In the genomic region with DNA sequence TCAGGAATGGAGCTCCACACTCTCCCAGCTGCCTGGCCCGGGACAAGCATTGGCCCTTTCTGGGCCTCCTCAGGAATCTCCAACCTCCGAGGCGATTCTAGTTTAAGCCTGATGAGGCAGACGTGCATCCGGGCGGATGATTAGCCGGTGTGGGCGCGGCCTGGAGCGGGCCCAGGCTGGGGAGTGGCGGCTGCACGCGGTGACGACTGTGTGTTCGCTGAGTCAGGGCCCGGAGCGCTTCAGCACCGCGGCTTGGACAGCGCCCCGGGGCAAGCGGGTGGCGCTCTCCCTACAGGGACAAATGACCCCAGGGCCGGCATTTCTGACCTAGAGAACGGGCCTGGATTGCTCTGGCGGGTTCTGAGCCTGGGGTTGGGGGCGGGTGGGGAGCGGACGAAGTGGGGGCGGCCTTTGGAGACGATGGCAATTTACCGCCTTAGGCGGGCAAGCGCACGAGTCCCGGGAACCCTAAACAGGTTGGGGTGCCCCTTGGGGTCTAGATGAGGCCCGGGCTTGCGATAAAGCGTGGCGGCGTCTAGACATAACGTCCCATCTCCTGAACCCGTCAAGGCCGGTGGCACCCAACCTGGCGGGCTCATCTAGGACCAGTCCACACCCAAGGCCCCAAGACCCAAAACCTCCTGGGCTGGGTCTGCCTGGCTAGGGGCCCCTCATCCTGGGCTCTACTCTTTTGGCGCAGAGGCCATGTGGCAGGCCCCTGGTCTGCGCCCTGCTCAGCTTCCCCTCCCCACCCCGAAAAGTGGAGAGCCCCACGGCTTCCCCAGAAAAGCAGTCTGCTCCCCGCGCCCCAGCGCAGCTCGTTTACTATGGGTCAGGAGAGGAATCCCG, we compare ENCODE assay signal across 1 cellular context.
A peak's percentile ranks its signal among the peaks of the same experiment; 100 is the strongest.
TF ChIP-seq lines count a peak whose summit lies in the region.

No MANE protein-coding gene starts in this region.

TF ChIP-seq in HEK293, 187 proteins besides CTCF, POLR2A, EP300 and RAD21 (continued from another document):
- TF ChIP-seq ZNF184 (tag by site-specific recombination; IDR thresholded peaks at IDR 0.05) (no peak), BCL11B (tag by site-specific recombination; IDR thresholded peaks at IDR 0.05; ENCODE audit: low read depth) (no peak), ZNF768 (tag by site-specific recombination; IDR thresholded peaks at IDR 0.05) (no peak), GLIS1 (tag by site-specific recombination; IDR thresholded peaks at IDR 0.05) (peak; percentile 32), SALL2 (tag by site-specific recombination; IDR thresholded peaks at IDR 0.05; ENCODE audit: borderline replicate concordance) (no peak), ZNF544 (tag by site-specific recombination; IDR thresholded peaks at IDR 0.05) (no peak), ZNF555 (tag by site-specific recombination; conservative IDR thresholded peaks at IDR 0.05) (no peak), ZNF571 (tag by site-specific recombination; IDR thresholded peaks at IDR 0.05) (no peak), WT1 (tag by site-specific recombination; IDR thresholded peaks at IDR 0.05) (no peak), BCL11A (tag by site-specific recombination; IDR thresholded peaks at IDR 0.05; ENCODE audit: low read depth) (0 out of 2 replicates have a peak, but pooled peaks have one; percentile 33), ZFP3 (tag by site-specific recombination; IDR thresholded peaks at IDR 0.05; ENCODE audit: low read depth) (no peak), ZNF629 (tag by site-specific recombination; IDR thresholded peaks at IDR 0.05) (0 out of 2 replicates have a peak, but pooled peaks have one; percentile 20), ZNF354C (tag by site-specific recombination; IDR thresholded peaks at IDR 0.05; ENCODE audit: borderline replicate concordance, low read depth) (no peak), ZNF677 (tag by site-specific recombination; IDR thresholded peaks at IDR 0.05) (no peak), PRDM1 (tag by site-specific recombination; IDR thresholded peaks at IDR 0.05) (no peak), YY2 (tag by site-specific recombination; IDR thresholded peaks at IDR 0.05) (no peak), ZNF624 (tag by site-specific recombination; IDR thresholded peaks at IDR 0.05) (no peak), SP3 (tag by site-specific recombination; IDR thresholded peaks at IDR 0.05) (no peak), ZNF837 (tag by site-specific recombination; IDR thresholded peaks at IDR 0.05) (no peak), ZXDB (tag by site-specific recombination; IDR thresholded peaks at IDR 0.05) (no peak), MZF1 (tag by site-specific recombination; IDR thresholded peaks at IDR 0.05; ENCODE audit: borderline replicate concordance) (no peak), ZNF23 (tag by site-specific recombination; IDR thresholded peaks at IDR 0.05; ENCODE audit: borderline replicate concordance) (no peak), ZNF521 (tag by site-specific recombination; IDR thresholded peaks at IDR 0.05) (no peak), IKZF3 (tag by site-specific recombination; IDR thresholded peaks at IDR 0.05) (no peak), FEZF1 (tag by site-specific recombination; IDR thresholded peaks at IDR 0.05) (no peak), ZNF202 (tag by site-specific recombination; IDR thresholded peaks at IDR 0.05; ENCODE audit: borderline replicate concordance) (no peak), ZNF174 (tag by site-specific recombination; IDR thresholded peaks at IDR 0.05) (no peak), GFI1B (tag by site-specific recombination; IDR thresholded peaks at IDR 0.05) (no peak), ZNF558 (tag by site-specific recombination; IDR thresholded peaks at IDR 0.05) (no peak), KLF7 (tag by site-specific recombination; IDR thresholded peaks at IDR 0.05; ENCODE audit: borderline replicate concordance) (no peak), ZNF112 (tag by site-specific recombination; IDR thresholded peaks at IDR 0.05) (no peak), ZNF792 (tag by site-specific recombination; IDR thresholded peaks at IDR 0.05) (no peak), ZNF138 (tag by site-specific recombination; IDR thresholded peaks at IDR 0.05; ENCODE audit: borderline replicate concordance) (no peak), ZNF660 (tag by site-specific recombination; IDR thresholded peaks at IDR 0.05) (peak; percentile 68), KLF16 (tag by site-specific recombination; IDR thresholded peaks at IDR 0.05) (no peak), ZFP69B (tag by site-specific recombination; IDR thresholded peaks at IDR 0.05) (peak; percentile 66), KLF1 (tag by site-specific recombination; IDR thresholded peaks at IDR 0.05) (peak; percentile 50; the same call in 1 of the 2 replicates), ZBTB7A (tag by site-specific recombination; IDR thresholded peaks at IDR 0.05; ENCODE audit: low read depth) (no peak), HOXA7 (CRISPR knock-in tag; IDR thresholded peaks at IDR 0.05; ENCODE audit: borderline replicate concordance) (no peak), ZSCAN23 (tag by site-specific recombination; IDR thresholded peaks at IDR 0.05) (no peak), EGR2 (tag by site-specific recombination; IDR thresholded peaks at IDR 0.05; ENCODE audit: low read depth) (no peak), ZNF311 (tag by site-specific recombination; IDR thresholded peaks at IDR 0.05; ENCODE audit: borderline replicate concordance) (no peak), ZNF121 (tag by site-specific recombination; IDR thresholded peaks at IDR 0.05) (no peak), ZNF585B (tag by site-specific recombination; IDR thresholded peaks at IDR 0.05) (no peak)
- TF ChIP-seq, protein P1, sequence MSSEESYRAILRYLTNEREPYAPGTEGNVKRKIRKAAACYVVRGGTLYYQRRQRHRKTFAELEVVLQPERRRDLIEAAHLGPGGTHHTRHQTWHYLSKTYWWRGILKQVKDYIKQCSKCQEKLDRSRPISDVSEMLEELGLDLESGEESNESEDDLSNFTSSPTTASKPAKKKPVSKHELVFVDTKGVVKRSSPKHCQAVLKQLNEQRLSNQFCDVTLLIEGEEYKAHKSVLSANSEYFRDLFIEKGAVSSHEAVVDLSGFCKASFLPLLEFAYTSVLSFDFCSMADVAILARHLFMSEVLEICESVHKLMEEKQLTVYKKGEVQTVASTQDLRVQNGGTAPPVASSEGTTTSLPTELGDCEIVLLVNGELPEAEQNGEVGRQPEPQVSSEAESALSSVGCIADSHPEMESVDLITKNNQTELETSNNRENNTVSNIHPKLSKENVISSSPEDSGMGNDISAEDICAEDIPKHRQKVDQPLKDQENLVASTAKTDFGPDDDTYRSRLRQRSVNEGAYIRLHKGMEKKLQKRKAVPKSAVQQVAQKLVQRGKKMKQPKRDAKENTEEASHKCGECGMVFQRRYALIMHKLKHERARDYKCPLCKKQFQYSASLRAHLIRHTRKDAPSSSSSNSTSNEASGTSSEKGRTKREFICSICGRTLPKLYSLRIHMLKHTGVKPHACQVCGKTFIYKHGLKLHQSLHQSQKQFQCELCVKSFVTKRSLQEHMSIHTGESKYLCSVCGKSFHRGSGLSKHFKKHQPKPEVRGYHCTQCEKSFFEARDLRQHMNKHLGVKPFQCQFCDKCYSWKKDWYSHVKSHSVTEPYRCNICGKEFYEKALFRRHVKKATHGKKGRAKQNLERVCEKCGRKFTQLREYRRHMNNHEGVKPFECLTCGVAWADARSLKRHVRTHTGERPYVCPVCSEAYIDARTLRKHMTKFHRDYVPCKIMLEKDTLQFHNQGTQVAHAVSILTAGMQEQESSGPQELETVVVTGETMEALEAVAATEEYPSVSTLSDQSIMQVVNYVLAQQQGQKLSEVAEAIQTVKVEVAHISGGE (tag by site-specific recombination; conservative IDR thresholded peaks at IDR 0.05; ENCODE audit: low read depth), result no peak
- TF ChIP-seq, protein P2, sequence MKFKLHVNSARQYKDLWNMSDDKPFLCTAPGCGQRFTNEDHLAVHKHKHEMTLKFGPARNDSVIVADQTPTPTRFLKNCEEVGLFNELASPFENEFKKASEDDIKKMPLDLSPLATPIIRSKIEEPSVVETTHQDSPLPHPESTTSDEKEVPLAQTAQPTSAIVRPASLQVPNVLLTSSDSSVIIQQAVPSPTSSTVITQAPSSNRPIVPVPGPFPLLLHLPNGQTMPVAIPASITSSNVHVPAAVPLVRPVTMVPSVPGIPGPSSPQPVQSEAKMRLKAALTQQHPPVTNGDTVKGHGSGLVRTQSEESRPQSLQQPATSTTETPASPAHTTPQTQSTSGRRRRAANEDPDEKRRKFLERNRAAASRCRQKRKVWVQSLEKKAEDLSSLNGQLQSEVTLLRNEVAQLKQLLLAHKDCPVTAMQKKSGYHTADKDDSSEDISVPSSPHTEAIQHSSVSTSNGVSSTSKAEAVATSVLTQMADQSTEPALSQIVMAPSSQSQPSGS (tag by site-specific recombination; IDR thresholded peaks at IDR 0.05; ENCODE audit: low read depth), result no peak
- TF ChIP-seq, protein P3, sequence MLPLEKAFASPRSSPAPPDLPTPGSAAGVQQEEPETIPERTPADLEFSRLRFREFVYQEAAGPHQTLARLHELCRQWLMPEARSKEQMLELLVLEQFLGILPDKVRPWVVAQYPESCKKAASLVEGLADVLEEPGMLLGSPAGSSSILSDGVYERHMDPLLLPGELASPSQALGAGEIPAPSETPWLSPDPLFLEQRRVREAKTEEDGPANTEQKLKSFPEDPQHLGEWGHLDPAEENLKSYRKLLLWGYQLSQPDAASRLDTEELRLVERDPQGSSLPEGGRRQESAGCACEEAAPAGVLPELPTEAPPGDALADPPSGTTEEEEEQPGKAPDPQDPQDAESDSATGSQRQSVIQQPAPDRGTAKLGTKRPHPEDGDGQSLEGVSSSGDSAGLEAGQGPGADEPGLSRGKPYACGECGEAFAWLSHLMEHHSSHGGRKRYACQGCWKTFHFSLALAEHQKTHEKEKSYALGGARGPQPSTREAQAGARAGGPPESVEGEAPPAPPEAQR (tag by site-specific recombination; IDR thresholded peaks at IDR 0.05), result no peak
- TF ChIP-seq, protein P4, sequence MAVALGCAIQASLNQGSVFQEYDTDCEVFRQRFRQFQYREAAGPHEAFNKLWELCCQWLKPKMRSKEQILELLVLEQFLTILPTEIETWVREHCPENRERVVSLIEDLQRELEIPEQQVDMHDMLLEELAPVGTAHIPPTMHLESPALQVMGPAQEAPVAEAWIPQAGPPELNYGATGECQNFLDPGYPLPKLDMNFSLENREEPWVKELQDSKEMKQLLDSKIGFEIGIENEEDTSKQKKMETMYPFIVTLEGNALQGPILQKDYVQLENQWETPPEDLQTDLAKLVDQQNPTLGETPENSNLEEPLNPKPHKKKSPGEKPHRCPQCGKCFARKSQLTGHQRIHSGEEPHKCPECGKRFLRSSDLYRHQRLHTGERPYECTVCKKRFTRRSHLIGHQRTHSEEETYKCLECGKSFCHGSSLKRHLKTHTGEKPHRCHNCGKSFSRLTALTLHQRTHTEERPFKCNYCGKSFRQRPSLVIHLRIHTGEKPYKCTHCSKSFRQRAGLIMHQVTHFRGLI (tag by site-specific recombination; IDR thresholded peaks at IDR 0.05), result peak; percentile 54; the same call in 1 of the 2 replicates
- TF ChIP-seq, protein P5, sequence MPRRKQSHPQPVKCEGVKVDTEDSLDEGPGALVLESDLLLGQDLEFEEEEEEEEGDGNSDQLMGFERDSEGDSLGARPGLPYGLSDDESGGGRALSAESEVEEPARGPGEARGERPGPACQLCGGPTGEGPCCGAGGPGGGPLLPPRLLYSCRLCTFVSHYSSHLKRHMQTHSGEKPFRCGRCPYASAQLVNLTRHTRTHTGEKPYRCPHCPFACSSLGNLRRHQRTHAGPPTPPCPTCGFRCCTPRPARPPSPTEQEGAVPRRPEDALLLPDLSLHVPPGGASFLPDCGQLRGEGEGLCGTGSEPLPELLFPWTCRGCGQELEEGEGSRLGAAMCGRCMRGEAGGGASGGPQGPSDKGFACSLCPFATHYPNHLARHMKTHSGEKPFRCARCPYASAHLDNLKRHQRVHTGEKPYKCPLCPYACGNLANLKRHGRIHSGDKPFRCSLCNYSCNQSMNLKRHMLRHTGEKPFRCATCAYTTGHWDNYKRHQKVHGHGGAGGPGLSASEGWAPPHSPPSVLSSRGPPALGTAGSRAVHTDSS (tag by site-specific recombination; IDR thresholded peaks at IDR 0.05), result no peak
- TF ChIP-seq, protein P6, sequence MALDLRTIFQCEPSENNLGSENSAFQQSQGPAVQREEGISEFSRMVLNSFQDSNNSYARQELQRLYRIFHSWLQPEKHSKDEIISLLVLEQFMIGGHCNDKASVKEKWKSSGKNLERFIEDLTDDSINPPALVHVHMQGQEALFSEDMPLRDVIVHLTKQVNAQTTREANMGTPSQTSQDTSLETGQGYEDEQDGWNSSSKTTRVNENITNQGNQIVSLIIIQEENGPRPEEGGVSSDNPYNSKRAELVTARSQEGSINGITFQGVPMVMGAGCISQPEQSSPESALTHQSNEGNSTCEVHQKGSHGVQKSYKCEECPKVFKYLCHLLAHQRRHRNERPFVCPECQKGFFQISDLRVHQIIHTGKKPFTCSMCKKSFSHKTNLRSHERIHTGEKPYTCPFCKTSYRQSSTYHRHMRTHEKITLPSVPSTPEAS (tag by site-specific recombination; IDR thresholded peaks at IDR 0.05), result no peak
- TF ChIP-seq, protein P7, sequence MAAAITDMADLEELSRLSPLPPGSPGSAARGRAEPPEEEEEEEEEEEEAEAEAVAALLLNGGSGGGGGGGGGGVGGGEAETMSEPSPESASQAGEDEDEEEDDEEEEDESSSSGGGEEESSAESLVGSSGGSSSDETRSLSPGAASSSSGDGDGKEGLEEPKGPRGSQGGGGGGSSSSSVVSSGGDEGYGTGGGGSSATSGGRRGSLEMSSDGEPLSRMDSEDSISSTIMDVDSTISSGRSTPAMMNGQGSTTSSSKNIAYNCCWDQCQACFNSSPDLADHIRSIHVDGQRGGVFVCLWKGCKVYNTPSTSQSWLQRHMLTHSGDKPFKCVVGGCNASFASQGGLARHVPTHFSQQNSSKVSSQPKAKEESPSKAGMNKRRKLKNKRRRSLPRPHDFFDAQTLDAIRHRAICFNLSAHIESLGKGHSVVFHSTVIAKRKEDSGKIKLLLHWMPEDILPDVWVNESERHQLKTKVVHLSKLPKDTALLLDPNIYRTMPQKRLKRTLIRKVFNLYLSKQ (tag by site-specific recombination; IDR thresholded peaks at IDR 0.05; ENCODE audit: borderline replicate concordance), result no peak
- TF ChIP-seq, protein P8, sequence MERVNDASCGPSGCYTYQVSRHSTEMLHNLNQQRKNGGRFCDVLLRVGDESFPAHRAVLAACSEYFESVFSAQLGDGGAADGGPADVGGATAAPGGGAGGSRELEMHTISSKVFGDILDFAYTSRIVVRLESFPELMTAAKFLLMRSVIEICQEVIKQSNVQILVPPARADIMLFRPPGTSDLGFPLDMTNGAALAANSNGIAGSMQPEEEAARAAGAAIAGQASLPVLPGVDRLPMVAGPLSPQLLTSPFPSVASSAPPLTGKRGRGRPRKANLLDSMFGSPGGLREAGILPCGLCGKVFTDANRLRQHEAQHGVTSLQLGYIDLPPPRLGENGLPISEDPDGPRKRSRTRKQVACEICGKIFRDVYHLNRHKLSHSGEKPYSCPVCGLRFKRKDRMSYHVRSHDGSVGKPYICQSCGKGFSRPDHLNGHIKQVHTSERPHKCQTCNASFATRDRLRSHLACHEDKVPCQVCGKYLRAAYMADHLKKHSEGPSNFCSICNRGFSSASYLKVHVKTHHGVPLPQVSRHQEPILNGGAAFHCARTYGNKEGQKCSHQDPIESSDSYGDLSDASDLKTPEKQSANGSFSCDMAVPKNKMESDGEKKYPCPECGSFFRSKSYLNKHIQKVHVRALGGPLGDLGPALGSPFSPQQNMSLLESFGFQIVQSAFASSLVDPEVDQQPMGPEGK (tag by site-specific recombination; IDR thresholded peaks at IDR 0.05), result peak; percentile 59; the same call in 1 of the 2 replicates
